2 cellular contexts compared by ENCODE assay signal in genomic region chr2:74816540-74817331, GRCh38.
TF ChIP-seq lines count a peak whose summit lies in the region.

No MANE protein-coding gene starts in this region.

TF ChIP-seq in IMR-90, 13 proteins besides CTCF, POLR2A, EP300 and RAD21 (continued from another document):
- TF ChIP-seq, protein P1, sequence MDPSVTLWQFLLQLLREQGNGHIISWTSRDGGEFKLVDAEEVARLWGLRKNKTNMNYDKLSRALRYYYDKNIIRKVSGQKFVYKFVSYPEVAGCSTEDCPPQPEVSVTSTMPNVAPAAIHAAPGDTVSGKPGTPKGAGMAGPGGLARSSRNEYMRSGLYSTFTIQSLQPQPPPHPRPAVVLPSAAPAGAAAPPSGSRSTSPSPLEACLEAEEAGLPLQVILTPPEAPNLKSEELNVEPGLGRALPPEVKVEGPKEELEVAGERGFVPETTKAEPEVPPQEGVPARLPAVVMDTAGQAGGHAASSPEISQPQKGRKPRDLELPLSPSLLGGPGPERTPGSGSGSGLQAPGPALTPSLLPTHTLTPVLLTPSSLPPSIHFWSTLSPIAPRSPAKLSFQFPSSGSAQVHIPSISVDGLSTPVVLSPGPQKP (IDR thresholded peaks at IDR 0.05; ENCODE audit: borderline replicate concordance, low read depth, low read length): no peak
- TF ChIP-seq FOS (IDR thresholded peaks at IDR 0.05; ENCODE audit: low read depth, low read length) (no peak), RFX5 (IDR thresholded peaks at IDR 0.05; ENCODE audit: low read depth, low read length) (no peak)

TF ChIP-seq in SK-N-SH, 30 proteins besides CTCF, POLR2A, EP300 and RAD21 (continued from another document):
- TF ChIP-seq IRF3 (IDR thresholded peaks at IDR 0.05; ENCODE audit: low read depth, low read length) (no peak), USF2 (IDR thresholded peaks at IDR 0.05; ENCODE audit: borderline replicate concordance, low read depth, low read length) (no peak), YY1 (IDR thresholded peaks at IDR 0.05; ENCODE audit: low read depth) (no peak), MAX (IDR thresholded peaks at IDR 0.05; ENCODE audit: low read depth) (no peak), GABPA (IDR thresholded peaks at IDR 0.05; ENCODE audit: low read depth) (no peak), RFX5 (IDR thresholded peaks at IDR 0.05; ENCODE audit: low read length) (0 out of 2 replicates have a peak, but pooled peaks have one; percentile 15), TCF12 (IDR thresholded peaks at IDR 0.05) (no peak), RCOR1 (IDR thresholded peaks at IDR 0.05; ENCODE audit: low read length) (peak; percentile 56; the same call in 1 of the 2 replicates), NRF1 (IDR thresholded peaks at IDR 0.05; ENCODE audit: low read depth, low read length) (no peak)
- TF ChIP-seq, protein P2, sequence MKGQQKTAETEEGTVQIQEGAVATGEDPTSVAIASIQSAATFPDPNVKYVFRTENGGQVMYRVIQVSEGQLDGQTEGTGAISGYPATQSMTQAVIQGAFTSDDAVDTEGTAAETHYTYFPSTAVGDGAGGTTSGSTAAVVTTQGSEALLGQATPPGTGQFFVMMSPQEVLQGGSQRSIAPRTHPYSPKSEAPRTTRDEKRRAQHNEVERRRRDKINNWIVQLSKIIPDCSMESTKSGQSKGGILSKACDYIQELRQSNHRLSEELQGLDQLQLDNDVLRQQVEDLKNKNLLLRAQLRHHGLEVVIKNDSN (IDR thresholded peaks at IDR 0.05; ENCODE audit: borderline replicate concordance, low read depth): no peak
